In the genomic region with DNA sequence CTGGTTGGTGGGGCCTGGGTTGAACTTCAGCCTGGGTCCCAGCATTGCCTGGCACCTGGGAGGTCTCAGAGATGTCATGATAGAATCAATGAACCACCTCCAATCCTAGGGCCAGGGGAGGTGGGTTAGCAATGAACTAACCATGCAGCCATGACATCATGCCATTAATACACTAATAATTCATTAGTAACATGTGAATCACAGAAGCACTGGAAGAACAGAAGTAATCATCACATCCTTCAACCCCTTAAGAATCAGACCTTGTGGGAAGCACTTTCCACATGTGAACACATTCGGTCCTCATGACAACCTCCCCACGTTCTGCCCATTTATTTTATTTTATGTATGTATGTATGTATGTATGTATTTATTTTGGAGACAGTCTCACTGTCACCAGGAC, we compare ENCODE assay signal across 22 cellular contexts. TPM values are rescaled to one million over a fixed set of nuclear protein-coding genes. Genes with fewer than 3 reads are reported as not detected.
DNase-seq lines count a peak whose midpoint lies in the region; ATAC-seq and TF ChIP-seq lines count a peak whose summit lies in the region.
"Had no signal": no experiment of that assay in that cellular context is flagged by ENCODE, and none has a peak within 500 bp of the region (broad histone marks: within the 10 kb centered on the region; RNA-seq: fewer than 3 reads in every experiment).

No MANE protein-coding gene starts in this region.

- TF ChIP-seq POLR2A in gastrocnemius medialis (IDR thresholded peaks at IDR 0.05), result no peak

- intact Hi-C loops in activated naive CD4-positive, alpha-beta T cell treated with anti-CD3 and anti-CD28 coated beads for 36 hours (cut with micrococcal nuclease), result loop anchor here (5.0 kb wide), 1 partner anchor 36 kb away; no protein-coding TSS in a partner anchor
- intact Hi-C loops in gastrocnemius medialis (cut with DNase I; ENCODE audit: low total_unique reads) (no loop called here), left ventricle myocardium superior (cut with micrococcal nuclease) (no loop called here)

- ATAC-seq in activated naive CD4-positive, alpha-beta T cell treated with anti-CD3 and anti-CD28 coated beads, Interleukin-2, amount 50 U/mL, for 72 hours, result no peak
- ATAC-seq in WTC11, result no peak
- no peak for ATAC-seq in gastrocnemius medialis
- no peak for ATAC-seq in left ventricle myocardium superior
- ATAC-seq: HepG2 had no signal

- H3K9me3 Mint-ChIP-seq in activated naive CD4-positive, alpha-beta T cell treated with anti-CD3 and anti-CD28 coated beads for 36 hours, result no peaks in the 10 kb centered on the region
- H3K9me3 Mint-ChIP-seq in activated naive CD4-positive, alpha-beta T cell treated with anti-CD3 and anti-CD28 coated beads, Interleukin-2, amount 50 U/mL, for 72 hours, result no peaks in the 10 kb centered on the region
- no peaks in the 10 kb centered on the region for H3K9me3 Mint-ChIP-seq in WTC11

- H3K4me1 ChIP-seq in gastrocnemius medialis, result peaks cover 51 to 68% of the 10 kb centered on the region in 2 donors

- H3K36me3 Mint-ChIP-seq in activated naive CD4-positive, alpha-beta T cell treated with anti-CD3 and anti-CD28 coated beads for 36 hours (ENCODE audit: low read depth), result peaks cover 5% of the 10 kb centered on the region
- H3K36me3 Mint-ChIP-seq in activated naive CD4-positive, alpha-beta T cell treated with anti-CD3 and anti-CD28 coated beads, Interleukin-2, amount 50 U/mL, for 72 hours, result peaks cover 0 to 6% of the 10 kb centered on the region in 2 donors
- H3K36me3 Mint-ChIP-seq in WTC11, result peaks cover 8% of the 10 kb centered on the region; the same call in 1 of the 2 replicates

- peak overlapping the region; percentile 40 for H3K27ac ChIP-seq in epithelial cell of prostate
- peak overlapping the region; percentile 69 to 85 (median 75) for H3K27ac ChIP-seq in gastrocnemius medialis
- H3K27ac ChIP-seq: BLaER1, KMS-11 had no signal

- no peak for DNase-seq in activated naive CD4-positive, alpha-beta T cell treated with anti-CD3 and anti-CD28 coated beads for 36 hours
- no peak for DNase-seq in activated naive CD4-positive, alpha-beta T cell treated with anti-CD3 and anti-CD28 coated beads, Interleukin-2, amount 50 U/mL, for 72 hours (ENCODE audit: low spot score in 2 of 2)
- DNase-seq in WTC11 (ENCODE audit: low spot score), result no peak
- no peak for DNase-seq in epithelial cell of prostate (ENCODE audit: low read depth, low spot score)
- no peak for DNase-seq in gastrocnemius medialis
- no peak for DNase-seq in left ventricle myocardium superior
- no peak for DNase-seq in stimulated activated CD4-positive, alpha-beta T cell treated with anti-CD3 and anti-CD28 coated beads, Interleukin-1b, Interleukin-23, amount 100 ng/mL, for 48 hours
- no peak for DNase-seq in NCI-H748 (lab: John Stamatoyannopoulos, UW; ENCODE audit: unreplicated experiment)
- DNase-seq: DMS 273 treated with DMSO at 0.1 percent for 48 hours, GF-D8, GOT3, NCI-H1092, NCI-H146, NCI-H2081, NCI-H82, Right ventricle myocardium superior had no signal

- H3K4me3 Mint-ChIP-seq in activated naive CD4-positive, alpha-beta T cell treated with anti-CD3 and anti-CD28 coated beads for 36 hours, result no peak overlapping the region
- H3K4me3 Mint-ChIP-seq in WTC11, result no peak overlapping the region

- no peaks in the 10 kb centered on the region for H3K27me3 Mint-ChIP-seq in activated naive CD4-positive, alpha-beta T cell treated with anti-CD3 and anti-CD28 coated beads for 36 hours (ENCODE audit: low read depth)
- H3K27me3 Mint-ChIP-seq in WTC11 (ENCODE audit: low read depth), result no peaks in the 10 kb centered on the region; the same call in 1 of the 2 replicates

- CTCF ChIA-PET in activated naive CD4-positive, alpha-beta T cell treated with anti-CD3 and anti-CD28 coated beads for 36 hours (lab: Charles Lee), result interaction anchor here (0.6 to 6.7 kb wide), 3 partner anchors 13 to 68 kb away, joined by 3 to 74 read pairs (median 17); no protein-coding TSS in a partner anchor
- CTCF ChIA-PET in WTC11 (lab: Charles Lee), result interaction anchor here (1.1 to 1.7 kb wide), 2 partner anchors 26 to 104 kb away, joined by 3 to 4 read pairs; partner anchors contain the start of gene PRMT1

- in situ Hi-C loops in gastrocnemius medialis (cut with MboI; ENCODE audit: low sequenced_read_pairs in 4 of 4), result loop anchor here in 3 of 4 donors (5.0 to 10.0 kb wide), 3 partner anchors 76 to 101 kb away; partner anchors contain the start of genes BCL2L12 (in 1 of the 3), IRF3 (in 1 of the 3), PRMT1 (in 1 of the 3) and RPS11 (in 1 of the 3)

- no peaks in the 10 kb centered on the region for H3K27me3 ChIP-seq in gastrocnemius medialis
- H3K27me3 ChIP-seq: BLaER1 had no signal

- H3K4me3 ChIP-seq in gastrocnemius medialis, result no peak overlapping the region
- H3K4me3 ChIP-seq: BLaER1 had no signal

- peaks cover 0 to 12% of the 10 kb centered on the region in 2 donors for H3K36me3 ChIP-seq in gastrocnemius medialis

- peaks cover 44% of the 10 kb centered on the region for H3K4me1 Mint-ChIP-seq in activated naive CD4-positive, alpha-beta T cell treated with anti-CD3 and anti-CD28 coated beads for 36 hours (ENCODE audit: low read depth)
- H3K4me1 Mint-ChIP-seq in WTC11, result peaks cover 14% of the 10 kb centered on the region

- peak overlapping the region; percentile 56 for H3K27ac Mint-ChIP-seq in activated naive CD4-positive, alpha-beta T cell treated with anti-CD3 and anti-CD28 coated beads for 36 hours
- peak overlapping the region in 1 of 2 donors; percentile 18 for H3K27ac Mint-ChIP-seq in activated naive CD4-positive, alpha-beta T cell treated with anti-CD3 and anti-CD28 coated beads, Interleukin-2, amount 50 U/mL, for 72 hours
- peak overlapping the region; percentile 55; the same call in 1 of the 2 replicates for H3K27ac Mint-ChIP-seq in WTC11

- POLR2A ChIA-PET in WTC11 (lab: Charles Lee), result no interaction called here

- H3K9me3 ChIP-seq in gastrocnemius medialis, result no peaks in the 10 kb centered on the region
- H3K9me3 ChIP-seq: BLaER1 had no signal

- TF ChIP-seq CTCF in WTC11 (IDR thresholded peaks at IDR 0.05) (no peak), gastrocnemius medialis (IDR thresholded peaks at IDR 0.05 in 4 of 5, conservative IDR thresholded peaks at IDR 0.05 in 1 of 5) (no peak)

TF ChIP-seq in WTC11, 78 proteins besides CTCF, POLR2A, EP300 and RAD21 (continues in another document):
- no peak for TF ChIP-seq ZNF396 (CRISPR knock-in tag; IDR thresholded peaks at IDR 0.05; ENCODE audit: borderline replicate concordance)
- no peak for TF ChIP-seq SP1 (CRISPR knock-in tag; conservative IDR thresholded peaks at IDR 0.05)
- TF ChIP-seq ZNF416 (CRISPR knock-in tag; IDR thresholded peaks at IDR 0.05), result no peak
- no peak for TF ChIP-seq RORB (CRISPR knock-in tag; IDR thresholded peaks at IDR 0.05)
- no peak for TF ChIP-seq NFYB (CRISPR knock-in tag; conservative IDR thresholded peaks at IDR 0.05; ENCODE audit: low read depth)
- TF ChIP-seq, protein P1, sequence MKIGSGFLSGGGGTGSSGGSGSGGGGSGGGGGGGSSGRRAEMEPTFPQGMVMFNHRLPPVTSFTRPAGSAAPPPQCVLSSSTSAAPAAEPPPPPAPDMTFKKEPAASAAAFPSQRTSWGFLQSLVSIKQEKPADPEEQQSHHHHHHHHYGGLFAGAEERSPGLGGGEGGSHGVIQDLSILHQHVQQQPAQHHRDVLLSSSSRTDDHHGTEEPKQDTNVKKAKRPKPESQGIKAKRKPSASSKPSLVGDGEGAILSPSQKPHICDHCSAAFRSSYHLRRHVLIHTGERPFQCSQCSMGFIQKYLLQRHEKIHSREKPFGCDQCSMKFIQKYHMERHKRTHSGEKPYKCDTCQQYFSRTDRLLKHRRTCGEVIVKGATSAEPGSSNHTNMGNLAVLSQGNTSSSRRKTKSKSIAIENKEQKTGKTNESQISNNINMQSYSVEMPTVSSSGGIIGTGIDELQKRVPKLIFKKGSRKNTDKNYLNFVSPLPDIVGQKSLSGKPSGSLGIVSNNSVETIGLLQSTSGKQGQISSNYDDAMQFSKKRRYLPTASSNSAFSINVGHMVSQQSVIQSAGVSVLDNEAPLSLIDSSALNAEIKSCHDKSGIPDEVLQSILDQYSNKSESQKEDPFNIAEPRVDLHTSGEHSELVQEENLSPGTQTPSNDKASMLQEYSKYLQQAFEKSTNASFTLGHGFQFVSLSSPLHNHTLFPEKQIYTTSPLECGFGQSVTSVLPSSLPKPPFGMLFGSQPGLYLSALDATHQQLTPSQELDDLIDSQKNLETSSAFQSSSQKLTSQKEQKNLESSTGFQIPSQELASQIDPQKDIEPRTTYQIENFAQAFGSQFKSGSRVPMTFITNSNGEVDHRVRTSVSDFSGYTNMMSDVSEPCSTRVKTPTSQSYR (CRISPR knock-in tag; IDR thresholded peaks at IDR 0.05), result no peak

RNA-seq across cellular contexts. Expression of gene NOSIP, which starts 6.9 kb away (rescaled TPM):
- 10 to 100 TPM; 76.4 to 77.4 TPM for total RNA-seq in activated naive CD4-positive, alpha-beta T cell treated with anti-CD3 and anti-CD28 coated beads for 36 hours
- 10 to 100 TPM; 90.7 to 96.1 TPM for total RNA-seq in activated naive CD4-positive, alpha-beta T cell treated with anti-CD3 and anti-CD28 coated beads, Interleukin-2, amount 50 U/mL, for 72 hours
- 82.3 to 97.9 TPM (median 87.6 TPM) in 3 replicates for total RNA-seq in WTC11 (2021)
- 10 to 100 TPM; 62.4 to 92.8 (median 78.9) TPM for total RNA-seq in gastrocnemius medialis
- 46.7 TPM for total RNA-seq in left ventricle myocardium superior

RNA-seq across cellular contexts. Expression of gene PRRG2, which starts 7.7 kb away (rescaled TPM):
- total RNA-seq in activated naive CD4-positive, alpha-beta T cell treated with anti-CD3 and anti-CD28 coated beads for 36 hours, result under 1 TPM; 0.52 TPM
- 10 to 100 TPM in 1 of 2 donors, 1 to 10 TPM in 1; 2.3 to 10.8 TPM for total RNA-seq in activated naive CD4-positive, alpha-beta T cell treated with anti-CD3 and anti-CD28 coated beads, Interleukin-2, amount 50 U/mL, for 72 hours
- total RNA-seq in WTC11 (2021), result 5.9 to 7.0 TPM (median 6.9 TPM) in 3 replicates
- total RNA-seq in gastrocnemius medialis, result 1 to 10 TPM in 3 of 4 donors, not detected in 1; 1.4 to 4.6 (median 3.8) TPM
- 1.3 TPM for total RNA-seq in left ventricle myocardium superior
- total RNA-seq: NCI-H460 had no signal

RNA-seq across cellular contexts. Expression of gene PRR12, which starts 17.5 kb away (rescaled TPM):
- 10 to 100 TPM; 16.4 to 16.9 TPM for total RNA-seq in activated naive CD4-positive, alpha-beta T cell treated with anti-CD3 and anti-CD28 coated beads for 36 hours
- 10 to 100 TPM; 28.9 to 32.9 TPM for total RNA-seq in activated naive CD4-positive, alpha-beta T cell treated with anti-CD3 and anti-CD28 coated beads, Interleukin-2, amount 50 U/mL, for 72 hours
- total RNA-seq in WTC11 (2021), result 78.6 to 86.1 TPM (median 83.3 TPM) in 3 replicates
- total RNA-seq in gastrocnemius medialis, result 1 to 10 TPM; 3.4 to 7.7 (median 3.8) TPM
- total RNA-seq in left ventricle myocardium superior, result 15.6 TPM

RNA-seq across cellular contexts. Expression of gene RCN3, which starts 45.6 kb away (rescaled TPM):
- total RNA-seq in activated naive CD4-positive, alpha-beta T cell treated with anti-CD3 and anti-CD28 coated beads for 36 hours, result 1 to 10 TPM; 6.7 to 7.2 TPM
- total RNA-seq in activated naive CD4-positive, alpha-beta T cell treated with anti-CD3 and anti-CD28 coated beads, Interleukin-2, amount 50 U/mL, for 72 hours, result 10 to 100 TPM in 1 of 2 donors, 1 to 10 TPM in 1; 5.4 to 13.0 TPM
- total RNA-seq in WTC11 (2021) (14.3 to 20.6 TPM (median 20.3 TPM) in 3 replicates), gastrocnemius medialis (10 to 100 TPM in 2 of 4 donors, 1 to 10 TPM in 2; 1.2 to 11.7 (median 7.6) TPM), left ventricle myocardium superior (8.5 TPM)
- total RNA-seq: A172, MCF 10A had no signal
